In genomic region chr5:96080557-96080956, GRCh38 we compare ENCODE assay signal across 14 cellular contexts.
DNase-seq lines count a peak whose midpoint lies in the region; ATAC-seq and TF ChIP-seq lines count a peak whose summit lies in the region.
"Had no signal": no experiment of that assay in that cellular context is flagged by ENCODE, and none has a peak within 500 bp of the region (broad histone marks: within the 10 kb centered on the region; RNA-seq: fewer than 3 reads in every experiment).

No MANE protein-coding gene starts in this region.

- in situ Hi-C loops in Panc1 (cut with HindIII; ENCODE audit: low pct_unique_long_range_greater_than_20kb, low sequenced_read_pairs) = no loop called here

- DNase-seq in activated naive CD4-positive, alpha-beta T cell treated with anti-CD3 and anti-CD28 coated beads for 36 hours = peak; percentile 36
- DNase-seq in activated naive CD4-positive, alpha-beta T cell treated with anti-CD3 and anti-CD28 coated beads, Interleukin-2, amount 10 ng/mL, durations not matched to agents 7 days and 5 days = no peak
- DNase-seq in Panc1 (ENCODE audit: low read depth, low spot score) (no peak), GM20000 (ENCODE audit: low spot score) (no peak), tibial artery (no peak), cerebellar nuclear complex (lab: John Stamatoyannopoulos, UW) (no peak)
- peak; percentile 35 for DNase-seq in stimulated activated CD8-positive, alpha-beta memory T cell treated with anti-CD3 and anti-CD28 coated beads, Interleukin-4, amount 100 ng/mL, for 48 hours
- DNase-seq: amniotic stem cell, H9, MM.1S, NCI-H446 treated with DMSO at 0.1 percent for 48 hours, SHP77 had no signal

- POLR2A ChIA-PET in Panc1 (lab: Charles Lee) = no interaction called here

- peak overlapping the region; percentile 27 for H3K27ac Mint-ChIP-seq in activated naive CD4-positive, alpha-beta T cell treated with anti-CD3 and anti-CD28 coated beads for 36 hours
- no peak overlapping the region for H3K27ac Mint-ChIP-seq in activated naive CD4-positive, alpha-beta T cell treated with anti-CD3 and anti-CD28 coated beads, Interleukin-2, amount 10 ng/mL, durations not matched to agents 7 days and 5 days
- H3K27ac Mint-ChIP-seq: B cell, H9 had no signal

- peaks cover 42% of the 10 kb centered on the region for H3K4me1 Mint-ChIP-seq in activated naive CD4-positive, alpha-beta T cell treated with anti-CD3 and anti-CD28 coated beads for 36 hours (ENCODE audit: low read depth)
- no peaks in the 10 kb centered on the region for H3K4me1 Mint-ChIP-seq in activated naive CD4-positive, alpha-beta T cell treated with anti-CD3 and anti-CD28 coated beads, Interleukin-2, amount 10 ng/mL, durations not matched to agents 7 days and 5 days
- H3K4me1 Mint-ChIP-seq: B cell had no signal

- TF ChIP-seq CTCF in Panc1 (IDR thresholded peaks at IDR 0.05) = no peak
- TF ChIP-seq CTCF in GM20000 (IDR thresholded peaks at IDR 0.05; ENCODE audit: extremely low read depth, missing control alignments) = no peak
- TF ChIP-seq CTCF in tibial artery (IDR thresholded peaks at IDR 0.05) = no peak

- peaks cover 15% of the 10 kb centered on the region for H3K27me3 Mint-ChIP-seq in activated naive CD4-positive, alpha-beta T cell treated with anti-CD3 and anti-CD28 coated beads for 36 hours (ENCODE audit: low read depth)
- H3K27me3 Mint-ChIP-seq in activated naive CD4-positive, alpha-beta T cell treated with anti-CD3 and anti-CD28 coated beads, Interleukin-2, amount 10 ng/mL, durations not matched to agents 7 days and 5 days = peaks cover 5% of the 10 kb centered on the region

- H3K9me3 Mint-ChIP-seq in activated naive CD4-positive, alpha-beta T cell treated with anti-CD3 and anti-CD28 coated beads for 36 hours = no peaks in the 10 kb centered on the region
- H3K9me3 Mint-ChIP-seq in activated naive CD4-positive, alpha-beta T cell treated with anti-CD3 and anti-CD28 coated beads, Interleukin-2, amount 10 ng/mL, durations not matched to agents 7 days and 5 days = no peaks in the 10 kb centered on the region
- H3K9me3 Mint-ChIP-seq: H9 had no signal

- H3K36me3 ChIP-seq in Panc1 (ENCODE audit: control insufficient read depth, insufficient read depth, low read length) (no peaks in the 10 kb centered on the region), tibial artery (no peaks in the 10 kb centered on the region)

- peak overlapping the region; percentile 62 for H3K27ac ChIP-seq in Panc1 (ENCODE audit: low read length)
- H3K27ac ChIP-seq in tibial artery = no peak overlapping the region

- CTCF ChIA-PET in activated naive CD4-positive, alpha-beta T cell treated with anti-CD3 and anti-CD28 coated beads for 36 hours (lab: Charles Lee) = interaction anchor here (0.7 kb wide), 1 partner anchor 14 kb away, joined by 3 read pairs; no protein-coding TSS in a partner anchor
- CTCF ChIA-PET in activated naive CD4-positive, alpha-beta T cell treated with anti-CD3 and anti-CD28 coated beads, Interleukin-2, amount 10 ng/mL, durations not matched to agents 7 days and 5 days (lab: Charles Lee) = no interaction called here
- CTCF ChIA-PET in Panc1 (lab: Charles Lee) = no interaction called here

- no TSS peak for BruUV-seq in Panc1 (replicated peaks; lab: Mats Ljungman, UMichigan)

- no peaks in the 10 kb centered on the region for H3K36me3 Mint-ChIP-seq in activated naive CD4-positive, alpha-beta T cell treated with anti-CD3 and anti-CD28 coated beads for 36 hours (ENCODE audit: low read depth)
- no peaks in the 10 kb centered on the region for H3K36me3 Mint-ChIP-seq in activated naive CD4-positive, alpha-beta T cell treated with anti-CD3 and anti-CD28 coated beads, Interleukin-2, amount 10 ng/mL, durations not matched to agents 7 days and 5 days

- intact Hi-C loops in activated naive CD4-positive, alpha-beta T cell treated with anti-CD3 and anti-CD28 coated beads for 36 hours (cut with micrococcal nuclease) = no loop called here
- intact Hi-C loops in Panc1 (cut with micrococcal nuclease; ENCODE audit: unreplicated experiment) (no loop called here), tibial artery (cut with DNase I; ENCODE audit: low total_unique reads) (no loop called here)

- H3K4me3 Mint-ChIP-seq in activated naive CD4-positive, alpha-beta T cell treated with anti-CD3 and anti-CD28 coated beads for 36 hours = no peak overlapping the region
- no peak overlapping the region for H3K4me3 Mint-ChIP-seq in activated naive CD4-positive, alpha-beta T cell treated with anti-CD3 and anti-CD28 coated beads, Interleukin-2, amount 10 ng/mL, durations not matched to agents 7 days and 5 days
- H3K4me3 Mint-ChIP-seq: B cell, H9 had no signal

- no peaks in the 10 kb centered on the region for H3K27me3 ChIP-seq in Panc1 (ENCODE audit: control insufficient read depth, insufficient read depth, low read length)
- H3K27me3 ChIP-seq in tibial artery = no peaks in the 10 kb centered on the region

- H3K9me3 ChIP-seq in Panc1 (ENCODE audit: control insufficient read depth, insufficient read depth, low read depth, low read length) (no peaks in the 10 kb centered on the region; the same call in 1 of the 2 replicates), tibial artery (no peaks in the 10 kb centered on the region)

- H3K4me3 ChIP-seq in Panc1 (ENCODE audit: low read depth in 2 of 2, low read length in 2 of 2) (no peak overlapping the region), tibial artery (no peak overlapping the region)

- peaks cover 6% of the 10 kb centered on the region; the same call in 1 of the 2 replicates for H3K4me1 ChIP-seq in Panc1 (ENCODE audit: control insufficient read depth, insufficient read depth, low read length)
- H3K4me1 ChIP-seq in tibial artery = peaks cover 0 to 8% (median 0%) of the 10 kb centered on the region in 4 donors

- ATAC-seq in Panc1 (peak; percentile 71), esophagus mucosa (peak; percentile 67)

Comparison
In these comparisons a context has a peak if more than half of its experiments do, and no peak if none do; other contexts are left out.
1. DNase-seq: peak in activated naive CD4-positive, alpha-beta T cell treated with anti-CD3 and anti-CD28 coated beads for 36 hours (single experiment) and stimulated activated CD8-positive, alpha-beta memory T cell treated with anti-CD3 and anti-CD28 coated beads, Interleukin-4, amount 100 ng/mL, for 48 hours (single experiment); none in activated naive CD4-positive, alpha-beta T cell treated with anti-CD3 and anti-CD28 coated beads, Interleukin-2, amount 10 ng/mL, durations not matched to agents 7 days and 5 days (single experiment), Panc1 (single experiment), GM20000 (single experiment), tibial artery (0 of 2) and cerebellar nuclear complex (0 of 2).